ENCODE assay signal across 1 cellular context in the genomic region with DNA sequence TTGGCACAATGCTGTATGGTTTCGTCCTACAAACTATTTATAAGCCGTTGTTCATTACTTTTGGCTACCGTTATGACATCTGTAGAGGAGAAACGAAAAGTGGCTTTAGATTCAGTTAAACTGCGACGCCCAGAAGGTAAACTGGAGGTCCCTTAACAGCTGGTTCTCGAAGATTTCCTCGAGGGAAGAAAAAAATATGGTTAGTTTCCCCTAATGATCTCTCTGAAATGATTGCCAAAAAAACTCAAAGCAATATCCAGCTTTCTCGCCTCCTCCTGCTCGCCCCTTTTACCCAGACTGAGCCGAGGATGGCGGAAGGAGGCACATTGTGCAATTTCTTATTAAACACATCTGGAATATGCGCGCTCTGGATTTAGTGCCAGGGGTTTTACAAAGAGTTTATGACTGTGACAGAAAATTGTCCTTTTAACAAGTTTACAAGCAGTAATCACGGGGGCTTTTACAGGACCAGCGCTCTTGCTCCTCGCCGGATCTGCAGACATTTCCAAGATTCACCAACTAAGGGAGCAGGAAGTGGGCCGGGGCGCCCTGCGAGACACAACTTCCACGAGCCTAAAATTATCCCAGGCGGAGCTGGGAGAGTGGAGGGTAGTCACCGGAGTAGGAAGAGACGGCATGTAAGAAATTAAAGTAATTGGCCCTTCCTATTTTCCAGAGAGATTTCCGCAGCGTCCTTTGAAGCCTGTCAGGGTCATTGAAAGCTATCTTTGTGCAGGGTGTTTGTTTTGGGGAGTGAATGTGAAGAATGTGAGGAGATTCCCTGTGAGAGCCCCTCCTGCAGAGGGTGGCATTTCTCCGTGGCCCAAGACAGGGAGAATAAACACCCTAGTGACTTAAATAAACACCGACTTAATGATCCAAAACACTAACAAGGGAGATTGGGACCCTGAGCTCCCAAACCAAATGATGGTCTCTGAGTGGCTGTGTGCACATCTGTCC.
A peak's percentile ranks its signal among the peaks of the same experiment; 100 is the strongest.
TF ChIP-seq lines count a peak whose summit lies in the region.

No MANE protein-coding gene starts in this region.

TF ChIP-seq in HepG2, 621 proteins besides CTCF, POLR2A, EP300 and RAD21 (continued from another document and continues in another):
- TF ChIP-seq, protein P1, sequence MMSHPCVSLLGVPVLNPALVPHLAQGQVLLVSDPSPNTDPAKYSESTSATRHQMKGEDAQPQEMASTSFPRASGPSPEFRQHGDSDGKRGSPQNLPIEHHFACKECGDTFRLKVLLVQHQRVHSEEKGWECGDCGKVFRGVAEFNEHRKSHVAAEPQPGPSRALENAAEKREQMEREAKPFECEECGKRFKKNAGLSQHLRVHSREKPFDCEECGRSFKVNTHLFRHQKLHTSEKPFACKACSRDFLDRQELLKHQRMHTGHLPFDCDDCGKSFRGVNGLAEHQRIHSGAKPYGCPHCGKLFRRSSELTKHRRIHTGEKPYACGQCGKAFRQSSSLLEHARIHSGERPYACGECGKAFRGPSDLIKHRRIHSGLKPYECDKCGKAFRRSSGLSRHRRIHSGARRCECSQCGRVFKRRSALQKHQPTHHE (CRISPR knock-in tag; IDR thresholded peaks at IDR 0.05; ENCODE audit: borderline replicate concordance): no peak
- TF ChIP-seq, protein P2, sequence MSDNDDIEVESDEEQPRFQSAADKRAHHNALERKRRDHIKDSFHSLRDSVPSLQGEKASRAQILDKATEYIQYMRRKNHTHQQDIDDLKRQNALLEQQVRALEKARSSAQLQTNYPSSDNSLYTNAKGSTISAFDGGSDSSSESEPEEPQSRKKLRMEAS (IDR thresholded peaks at IDR 0.05): no peak
- TF ChIP-seq ATAD3A (CRISPR knock-in tag; IDR thresholded peaks at IDR 0.05): no peak
- TF ChIP-seq ZNF563 (CRISPR knock-in tag; IDR thresholded peaks at IDR 0.05): no peak
- no peak for TF ChIP-seq CEBPB (IDR thresholded peaks at IDR 0.05; ENCODE audit: borderline replicate concordance, low read depth, low read length)
- no peak for TF ChIP-seq ZNF501 (CRISPR knock-in tag; IDR thresholded peaks at IDR 0.05)
- TF ChIP-seq ZNF720 (CRISPR knock-in tag; IDR thresholded peaks at IDR 0.05): no peak
- no peak for TF ChIP-seq NFRKB (IDR thresholded peaks at IDR 0.05)
- TF ChIP-seq MLLT10 (CRISPR knock-in tag; IDR thresholded peaks at IDR 0.05): no peak
- TF ChIP-seq, protein P3, sequence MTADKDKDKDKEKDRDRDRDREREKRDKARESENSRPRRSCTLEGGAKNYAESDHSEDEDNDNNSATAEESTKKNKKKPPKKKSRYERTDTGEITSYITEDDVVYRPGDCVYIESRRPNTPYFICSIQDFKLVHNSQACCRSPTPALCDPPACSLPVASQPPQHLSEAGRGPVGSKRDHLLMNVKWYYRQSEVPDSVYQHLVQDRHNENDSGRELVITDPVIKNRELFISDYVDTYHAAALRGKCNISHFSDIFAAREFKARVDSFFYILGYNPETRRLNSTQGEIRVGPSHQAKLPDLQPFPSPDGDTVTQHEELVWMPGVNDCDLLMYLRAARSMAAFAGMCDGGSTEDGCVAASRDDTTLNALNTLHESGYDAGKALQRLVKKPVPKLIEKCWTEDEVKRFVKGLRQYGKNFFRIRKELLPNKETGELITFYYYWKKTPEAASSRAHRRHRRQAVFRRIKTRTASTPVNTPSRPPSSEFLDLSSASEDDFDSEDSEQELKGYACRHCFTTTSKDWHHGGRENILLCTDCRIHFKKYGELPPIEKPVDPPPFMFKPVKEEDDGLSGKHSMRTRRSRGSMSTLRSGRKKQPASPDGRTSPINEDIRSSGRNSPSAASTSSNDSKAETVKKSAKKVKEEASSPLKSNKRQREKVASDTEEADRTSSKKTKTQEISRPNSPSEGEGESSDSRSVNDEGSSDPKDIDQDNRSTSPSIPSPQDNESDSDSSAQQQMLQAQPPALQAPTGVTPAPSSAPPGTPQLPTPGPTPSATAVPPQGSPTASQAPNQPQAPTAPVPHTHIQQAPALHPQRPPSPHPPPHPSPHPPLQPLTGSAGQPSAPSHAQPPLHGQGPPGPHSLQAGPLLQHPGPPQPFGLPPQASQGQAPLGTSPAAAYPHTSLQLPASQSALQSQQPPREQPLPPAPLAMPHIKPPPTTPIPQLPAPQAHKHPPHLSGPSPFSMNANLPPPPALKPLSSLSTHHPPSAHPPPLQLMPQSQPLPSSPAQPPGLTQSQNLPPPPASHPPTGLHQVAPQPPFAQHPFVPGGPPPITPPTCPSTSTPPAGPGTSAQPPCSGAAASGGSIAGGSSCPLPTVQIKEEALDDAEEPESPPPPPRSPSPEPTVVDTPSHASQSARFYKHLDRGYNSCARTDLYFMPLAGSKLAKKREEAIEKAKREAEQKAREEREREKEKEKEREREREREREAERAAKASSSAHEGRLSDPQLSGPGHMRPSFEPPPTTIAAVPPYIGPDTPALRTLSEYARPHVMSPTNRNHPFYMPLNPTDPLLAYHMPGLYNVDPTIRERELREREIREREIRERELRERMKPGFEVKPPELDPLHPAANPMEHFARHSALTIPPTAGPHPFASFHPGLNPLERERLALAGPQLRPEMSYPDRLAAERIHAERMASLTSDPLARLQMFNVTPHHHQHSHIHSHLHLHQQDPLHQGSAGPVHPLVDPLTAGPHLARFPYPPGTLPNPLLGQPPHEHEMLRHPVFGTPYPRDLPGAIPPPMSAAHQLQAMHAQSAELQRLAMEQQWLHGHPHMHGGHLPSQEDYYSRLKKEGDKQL (CRISPR knock-in tag; IDR thresholded peaks at IDR 0.05; ENCODE audit: low read depth): no peak
- 0 out of 2 replicates have a peak, but pooled peaks have one; percentile 50 for TF ChIP-seq MZF1 (CRISPR knock-in tag; IDR thresholded peaks at IDR 0.05; ENCODE audit: borderline replicate concordance)
- TF ChIP-seq, protein P4, sequence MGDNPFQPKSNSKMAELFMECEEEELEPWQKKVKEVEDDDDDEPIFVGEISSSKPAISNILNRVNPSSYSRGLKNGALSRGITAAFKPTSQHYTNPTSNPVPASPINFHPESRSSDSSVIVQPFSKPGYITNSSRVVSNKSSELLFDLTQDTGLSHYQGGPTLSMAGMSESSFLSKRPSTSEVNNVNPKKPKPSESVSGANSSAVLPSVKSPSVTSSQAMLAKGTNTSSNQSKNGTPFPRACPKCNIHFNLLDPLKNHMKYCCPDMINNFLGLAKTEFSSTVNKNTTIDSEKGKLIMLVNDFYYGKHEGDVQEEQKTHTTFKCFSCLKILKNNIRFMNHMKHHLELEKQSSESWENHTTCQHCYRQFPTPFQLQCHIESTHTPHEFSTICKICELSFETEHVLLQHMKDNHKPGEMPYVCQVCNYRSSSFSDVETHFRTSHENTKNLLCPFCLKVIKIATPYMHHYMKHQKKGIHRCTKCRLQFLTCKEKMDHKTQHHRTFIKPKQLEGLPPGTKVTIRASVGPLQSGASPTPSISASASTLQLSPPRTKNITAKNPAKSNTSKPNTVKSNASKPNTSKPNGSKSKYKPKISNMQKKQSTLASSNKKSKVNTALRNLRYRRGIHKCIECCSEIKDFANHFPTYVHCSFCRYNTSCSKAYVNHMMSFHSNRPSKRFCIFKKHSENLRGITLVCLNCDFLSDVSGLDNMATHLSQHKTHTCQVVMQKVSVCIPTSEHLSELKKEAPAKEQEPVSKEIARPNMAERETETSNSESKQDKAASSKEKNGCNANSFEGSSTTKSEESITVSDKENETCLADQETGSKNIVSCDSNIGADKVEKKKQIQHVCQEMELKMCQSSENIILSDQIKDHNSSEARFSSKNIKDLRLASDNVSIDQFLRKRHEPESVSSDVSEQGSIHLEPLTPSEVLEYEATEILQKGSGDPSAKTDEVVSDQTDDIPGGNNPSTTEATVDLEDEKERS (CRISPR knock-in tag; IDR thresholded peaks at IDR 0.05): no peak
- no peak for TF ChIP-seq BRCA1 (CRISPR knock-in tag; IDR thresholded peaks at IDR 0.05)
- TF ChIP-seq EZH2 (conservative IDR thresholded peaks at IDR 0.05; ENCODE audit: low read depth, low read length): no peak
- TF ChIP-seq SMAD9 (CRISPR knock-in tag; IDR thresholded peaks at IDR 0.05): no peak
- TF ChIP-seq TCF7 (IDR thresholded peaks at IDR 0.05; ENCODE audit: low read depth): peak; percentile 72
- TF ChIP-seq, protein P5, sequence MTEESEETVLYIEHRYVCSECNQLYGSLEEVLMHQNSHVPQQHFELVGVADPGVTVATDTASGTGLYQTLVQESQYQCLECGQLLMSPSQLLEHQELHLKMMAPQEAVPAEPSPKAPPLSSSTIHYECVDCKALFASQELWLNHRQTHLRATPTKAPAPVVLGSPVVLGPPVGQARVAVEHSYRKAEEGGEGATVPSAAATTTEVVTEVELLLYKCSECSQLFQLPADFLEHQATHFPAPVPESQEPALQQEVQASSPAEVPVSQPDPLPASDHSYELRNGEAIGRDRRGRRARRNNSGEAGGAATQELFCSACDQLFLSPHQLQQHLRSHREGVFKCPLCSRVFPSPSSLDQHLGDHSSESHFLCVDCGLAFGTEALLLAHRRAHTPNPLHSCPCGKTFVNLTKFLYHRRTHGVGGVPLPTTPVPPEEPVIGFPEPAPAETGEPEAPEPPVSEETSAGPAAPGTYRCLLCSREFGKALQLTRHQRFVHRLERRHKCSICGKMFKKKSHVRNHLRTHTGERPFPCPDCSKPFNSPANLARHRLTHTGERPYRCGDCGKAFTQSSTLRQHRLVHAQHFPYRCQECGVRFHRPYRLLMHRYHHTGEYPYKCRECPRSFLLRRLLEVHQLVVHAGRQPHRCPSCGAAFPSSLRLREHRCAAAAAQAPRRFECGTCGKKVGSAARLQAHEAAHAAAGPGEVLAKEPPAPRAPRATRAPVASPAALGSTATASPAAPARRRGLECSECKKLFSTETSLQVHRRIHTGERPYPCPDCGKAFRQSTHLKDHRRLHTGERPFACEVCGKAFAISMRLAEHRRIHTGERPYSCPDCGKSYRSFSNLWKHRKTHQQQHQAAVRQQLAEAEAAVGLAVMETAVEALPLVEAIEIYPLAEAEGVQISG (CRISPR knock-in tag; IDR thresholded peaks at IDR 0.05): no peak
- TF ChIP-seq, protein P6, sequence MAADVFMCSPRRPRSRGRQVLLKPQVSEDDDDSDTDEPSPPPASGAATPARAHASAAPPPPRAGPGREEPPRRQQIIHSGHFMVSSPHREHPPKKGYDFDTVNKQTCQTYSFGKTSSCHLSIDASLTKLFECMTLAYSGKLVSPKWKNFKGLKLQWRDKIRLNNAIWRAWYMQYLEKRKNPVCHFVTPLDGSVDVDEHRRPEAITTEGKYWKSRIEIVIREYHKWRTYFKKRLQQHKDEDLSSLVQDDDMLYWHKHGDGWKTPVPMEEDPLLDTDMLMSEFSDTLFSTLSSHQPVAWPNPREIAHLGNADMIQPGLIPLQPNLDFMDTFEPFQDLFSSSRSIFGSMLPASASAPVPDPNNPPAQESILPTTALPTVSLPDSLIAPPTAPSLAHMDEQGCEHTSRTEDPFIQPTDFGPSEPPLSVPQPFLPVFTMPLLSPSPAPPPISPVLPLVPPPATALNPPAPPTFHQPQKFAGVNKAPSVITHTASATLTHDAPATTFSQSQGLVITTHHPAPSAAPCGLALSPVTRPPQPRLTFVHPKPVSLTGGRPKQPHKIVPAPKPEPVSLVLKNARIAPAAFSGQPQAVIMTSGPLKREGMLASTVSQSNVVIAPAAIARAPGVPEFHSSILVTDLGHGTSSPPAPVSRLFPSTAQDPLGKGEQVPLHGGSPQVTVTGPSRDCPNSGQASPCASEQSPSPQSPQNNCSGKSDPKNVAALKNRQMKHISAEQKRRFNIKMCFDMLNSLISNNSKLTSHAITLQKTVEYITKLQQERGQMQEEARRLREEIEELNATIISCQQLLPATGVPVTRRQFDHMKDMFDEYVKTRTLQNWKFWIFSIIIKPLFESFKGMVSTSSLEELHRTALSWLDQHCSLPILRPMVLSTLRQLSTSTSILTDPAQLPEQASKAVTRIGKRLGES (CRISPR knock-in tag; IDR thresholded peaks at IDR 0.05; ENCODE audit: borderline replicate concordance): no peak
- TF ChIP-seq, protein P7, sequence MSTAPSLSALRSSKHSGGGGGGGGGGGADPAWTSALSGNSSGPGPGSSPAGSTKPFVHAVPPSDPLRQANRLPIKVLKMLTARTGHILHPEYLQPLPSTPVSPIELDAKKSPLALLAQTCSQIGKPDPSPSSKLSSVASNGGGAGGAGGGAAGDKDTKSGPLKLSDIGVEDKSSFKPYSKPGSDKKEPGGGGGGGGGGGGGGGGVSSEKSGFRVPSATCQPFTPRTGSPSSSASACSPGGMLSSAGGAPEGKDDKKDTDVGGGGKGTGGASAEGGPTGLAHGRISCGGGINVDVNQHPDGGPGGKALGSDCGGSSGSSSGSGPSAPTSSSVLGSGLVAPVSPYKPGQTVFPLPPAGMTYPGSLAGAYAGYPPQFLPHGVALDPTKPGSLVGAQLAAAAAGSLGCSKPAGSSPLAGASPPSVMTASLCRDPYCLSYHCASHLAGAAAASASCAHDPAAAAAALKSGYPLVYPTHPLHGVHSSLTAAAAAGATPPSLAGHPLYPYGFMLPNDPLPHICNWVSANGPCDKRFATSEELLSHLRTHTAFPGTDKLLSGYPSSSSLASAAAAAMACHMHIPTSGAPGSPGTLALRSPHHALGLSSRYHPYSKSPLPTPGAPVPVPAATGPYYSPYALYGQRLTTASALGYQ (CRISPR knock-in tag; IDR thresholded peaks at IDR 0.05): no peak
- TF ChIP-seq, protein P8, sequence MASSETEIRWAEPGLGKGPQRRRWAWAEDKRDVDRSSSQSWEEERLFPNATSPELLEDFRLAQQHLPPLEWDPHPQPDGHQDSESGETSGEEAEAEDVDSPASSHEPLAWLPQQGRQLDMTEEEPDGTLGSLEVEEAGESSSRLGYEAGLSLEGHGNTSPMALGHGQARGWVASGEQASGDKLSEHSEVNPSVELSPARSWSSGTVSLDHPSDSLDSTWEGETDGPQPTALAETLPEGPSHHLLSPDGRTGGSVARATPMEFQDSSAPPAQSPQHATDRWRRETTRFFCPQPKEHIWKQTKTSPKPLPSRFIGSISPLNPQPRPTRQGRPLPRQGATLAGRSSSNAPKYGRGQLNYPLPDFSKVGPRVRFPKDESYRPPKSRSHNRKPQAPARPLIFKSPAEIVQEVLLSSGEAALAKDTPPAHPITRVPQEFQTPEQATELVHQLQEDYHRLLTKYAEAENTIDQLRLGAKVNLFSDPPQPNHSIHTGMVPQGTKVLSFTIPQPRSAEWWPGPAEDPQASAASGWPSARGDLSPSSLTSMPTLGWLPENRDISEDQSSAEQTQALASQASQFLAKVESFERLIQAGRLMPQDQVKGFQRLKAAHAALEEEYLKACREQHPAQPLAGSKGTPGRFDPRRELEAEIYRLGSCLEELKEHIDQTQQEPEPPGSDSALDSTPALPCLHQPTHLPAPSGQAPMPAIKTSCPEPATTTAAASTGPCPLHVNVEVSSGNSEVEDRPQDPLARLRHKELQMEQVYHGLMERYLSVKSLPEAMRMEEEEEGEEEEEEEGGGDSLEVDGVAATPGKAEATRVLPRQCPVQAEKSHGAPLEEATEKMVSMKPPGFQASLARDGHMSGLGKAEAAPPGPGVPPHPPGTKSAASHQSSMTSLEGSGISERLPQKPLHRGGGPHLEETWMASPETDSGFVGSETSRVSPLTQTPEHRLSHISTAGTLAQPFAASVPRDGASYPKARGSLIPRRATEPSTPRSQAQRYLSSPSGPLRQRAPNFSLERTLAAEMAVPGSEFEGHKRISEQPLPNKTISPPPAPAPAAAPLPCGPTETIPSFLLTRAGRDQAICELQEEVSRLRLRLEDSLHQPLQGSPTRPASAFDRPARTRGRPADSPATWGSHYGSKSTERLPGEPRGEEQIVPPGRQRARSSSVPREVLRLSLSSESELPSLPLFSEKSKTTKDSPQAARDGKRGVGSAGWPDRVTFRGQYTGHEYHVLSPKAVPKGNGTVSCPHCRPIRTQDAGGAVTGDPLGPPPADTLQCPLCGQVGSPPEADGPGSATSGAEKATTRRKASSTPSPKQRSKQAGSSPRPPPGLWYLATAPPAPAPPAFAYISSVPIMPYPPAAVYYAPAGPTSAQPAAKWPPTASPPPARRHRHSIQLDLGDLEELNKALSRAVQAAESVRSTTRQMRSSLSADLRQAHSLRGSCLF (CRISPR knock-in tag; IDR thresholded peaks at IDR 0.05; ENCODE audit: borderline replicate concordance): no peak
- TF ChIP-seq KAT8 (CRISPR knock-in tag; IDR thresholded peaks at IDR 0.05): peak; percentile 34; the same call in 1 of the 2 replicates
